In genomic region chr16:22181426-22181825, GRCh38 we compare ENCODE assay signal across 29 cellular contexts. TPM values are rescaled to one million over a fixed set of nuclear protein-coding genes. Genes with fewer than 3 reads are reported as not detected.
"Had no signal": no experiment of that assay in that cellular context is flagged by ENCODE, and none has a peak within 500 bp of the region (broad histone marks: within the 10 kb centered on the region; RNA-seq: fewer than 3 reads in every experiment).

No MANE protein-coding gene starts in this region.

- H3K27ac Mint-ChIP-seq: dendritic cell treated with granulocyte-macrophage colony-stimulating factor and Interleukin-4, amounts not matched to agents 40 ng/mL and 50 ng/mL, for 4 days; endodermal cell had no signal

- H3K27me3 ChIP-seq: colonic mucosa, dorsolateral prefrontal cortex, esophagus muscularis mucosa, esophagus squamous epithelium, gastrocnemius medialis, gastroesophageal sphincter, heart left ventricle, heart right ventricle had no signal

- H3K27ac ChIP-seq: colonic mucosa, coronary artery, dorsolateral prefrontal cortex, epithelial cell of prostate, esophagus muscularis mucosa, esophagus squamous epithelium, foreskin keratinocyte, gastrocnemius medialis, gastroesophageal sphincter, heart left ventricle, heart right ventricle had no signal

- H3K4me3 ChIP-seq: colonic mucosa, coronary artery, dorsolateral prefrontal cortex, esophagus muscularis mucosa, esophagus squamous epithelium, gastrocnemius medialis, gastroesophageal sphincter, heart left ventricle, heart right ventricle had no signal

- H3K27me3 Mint-ChIP-seq: effector memory CD8-positive, alpha-beta T cell had no signal

- H3K4me3 Mint-ChIP-seq: dendritic cell treated with granulocyte-macrophage colony-stimulating factor and Interleukin-4, amounts not matched to agents 40 ng/mL and 50 ng/mL, for 4 days; effector memory CD8-positive, alpha-beta T cell; endodermal cell had no signal

- H3K9me3 Mint-ChIP-seq: dendritic cell treated with granulocyte-macrophage colony-stimulating factor and Interleukin-4, amounts not matched to agents 40 ng/mL and 50 ng/mL, for 4 days; effector memory CD8-positive, alpha-beta T cell; endodermal cell had no signal

- FAIRE-seq: colon, endometrium, endothelial cell of umbilical vein, frontal cortex had no signal

- H3K9me3 ChIP-seq: colonic mucosa, esophagus muscularis mucosa, esophagus squamous epithelium, gastrocnemius medialis, gastroesophageal sphincter, heart left ventricle, heart right ventricle had no signal

- H3K4me1 Mint-ChIP-seq: endodermal cell had no signal

- H3K36me3 ChIP-seq: colonic mucosa, esophagus muscularis mucosa, esophagus squamous epithelium, gastrocnemius medialis, gastroesophageal sphincter, heart left ventricle, heart right ventricle had no signal

- H3K4me1 ChIP-seq: colonic mucosa, esophagus muscularis mucosa, esophagus squamous epithelium, foreskin keratinocyte, gastrocnemius medialis, gastroesophageal sphincter, heart left ventricle, heart right ventricle had no signal

- DNase-seq: colonic mucosa; cortex of kidney; dermis blood vessel endothelial cell; dorsolateral prefrontal cortex; effector CD4-positive, alpha-beta T cell; effector CD8-positive, alpha-beta T cell; effector memory CD4-positive, alpha-beta T cell; effector memory CD8-positive, alpha-beta T cell; endodermal cell; erythroblast; esophagus squamous epithelium; foreskin fibroblast; foreskin keratinocyte; foreskin melanocyte; gastrocnemius medialis; glutamatergic neuron; head of caudate nucleus; heart right ventricle had no signal

RNA-seq across cellular contexts. Expression of gene SDR42E2, which starts 19.1 kb away (rescaled TPM):
- polyA plus RNA-seq: fibroblast of lung, foreskin keratinocyte, heart left ventricle had no signal
